Comparison of ENCODE assay signal across 1 cellular context in the genomic region with DNA sequence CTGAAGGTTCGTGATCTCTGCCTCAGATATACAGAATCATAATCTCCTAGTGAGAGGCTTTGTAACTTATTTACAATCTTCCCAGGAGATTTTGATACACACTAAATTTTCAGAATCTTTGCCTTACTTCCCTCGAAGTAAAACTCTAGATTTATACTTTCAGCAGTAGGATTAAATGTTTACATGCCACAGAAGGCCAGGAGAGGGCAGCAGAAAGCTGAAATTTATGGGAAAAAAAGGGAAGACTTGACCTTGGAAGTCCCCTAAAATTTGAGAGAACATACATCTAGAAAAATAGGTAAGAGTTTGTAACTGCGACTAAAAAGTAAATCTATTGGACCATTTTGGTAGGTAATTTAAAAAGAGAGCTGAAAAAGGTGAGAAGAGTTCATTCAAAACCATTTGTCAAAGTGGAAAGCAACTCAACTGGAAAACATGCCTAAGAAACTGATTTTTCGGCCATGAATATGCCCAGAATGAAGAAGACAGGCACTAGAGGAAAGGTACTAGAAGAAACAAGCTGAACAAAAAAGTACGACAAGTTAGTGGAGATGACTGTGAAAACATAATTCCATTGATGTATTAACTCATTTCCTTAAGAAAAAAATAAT.
TF ChIP-seq lines count a peak whose summit lies in the region.

No MANE protein-coding gene starts in this region.

TF ChIP-seq in HCT116, 20 proteins besides CTCF, POLR2A, EP300 and RAD21 (continued from another document):
- TF ChIP-seq, protein P1, sequence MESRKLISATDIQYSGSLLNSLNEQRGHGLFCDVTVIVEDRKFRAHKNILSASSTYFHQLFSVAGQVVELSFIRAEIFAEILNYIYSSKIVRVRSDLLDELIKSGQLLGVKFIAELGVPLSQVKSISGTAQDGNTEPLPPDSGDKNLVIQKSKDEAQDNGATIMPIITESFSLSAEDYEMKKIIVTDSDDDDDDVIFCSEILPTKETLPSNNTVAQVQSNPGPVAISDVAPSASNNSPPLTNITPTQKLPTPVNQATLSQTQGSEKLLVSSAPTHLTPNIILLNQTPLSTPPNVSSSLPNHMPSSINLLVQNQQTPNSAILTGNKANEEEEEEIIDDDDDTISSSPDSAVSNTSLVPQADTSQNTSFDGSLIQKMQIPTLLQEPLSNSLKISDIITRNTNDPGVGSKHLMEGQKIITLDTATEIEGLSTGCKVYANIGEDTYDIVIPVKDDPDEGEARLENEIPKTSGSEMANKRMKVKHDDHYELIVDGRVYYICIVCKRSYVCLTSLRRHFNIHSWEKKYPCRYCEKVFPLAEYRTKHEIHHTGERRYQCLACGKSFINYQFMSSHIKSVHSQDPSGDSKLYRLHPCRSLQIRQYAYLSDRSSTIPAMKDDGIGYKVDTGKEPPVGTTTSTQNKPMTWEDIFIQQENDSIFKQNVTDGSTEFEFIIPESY (IDR thresholded peaks at IDR 0.05; ENCODE audit: extremely low read depth, insufficient replicate concordance, low read length): no peak
- TF ChIP-seq SIN3A (IDR thresholded peaks at IDR 0.05; ENCODE audit: low read depth): no peak
- no peak for TF ChIP-seq EZH2 (IDR thresholded peaks at IDR 0.05)
- TF ChIP-seq EZH2phosphoT487 (IDR thresholded peaks at IDR 0.05; ENCODE audit: borderline replicate concordance): no peak
- no peak for TF ChIP-seq SRF (IDR thresholded peaks at IDR 0.05; ENCODE audit: low read depth)
- no peak for TF ChIP-seq EGR1 (IDR thresholded peaks at IDR 0.05; ENCODE audit: low read depth)
- TF ChIP-seq ELF1 (IDR thresholded peaks at IDR 0.05; ENCODE audit: borderline replicate concordance, low read depth): no peak
- no peak for TF ChIP-seq YY1 (IDR thresholded peaks at IDR 0.05; ENCODE audit: extremely low read depth, insufficient replicate concordance, low read depth, low read length)
- TF ChIP-seq FOSL1 (IDR thresholded peaks at IDR 0.05; ENCODE audit: low read depth): no peak
- TF ChIP-seq CBX3 (IDR thresholded peaks at IDR 0.05; ENCODE audit: low read depth): no peak
